1 cellular context compared by ENCODE assay signal in genomic region chr3:57972421-57973111, GRCh38.
TF ChIP-seq lines count a peak whose summit lies in the region.

No MANE protein-coding gene starts in this region.

TF ChIP-seq in A549, 52 proteins besides CTCF, POLR2A, EP300 and RAD21 (continued from another document):
- TF ChIP-seq HES2 (IDR thresholded peaks at IDR 0.05) = no peak
- TF ChIP-seq BHLHE40 (IDR thresholded peaks at IDR 0.05; ENCODE audit: low read depth, low read length) = no peak
- no peak for TF ChIP-seq HOXB13 (CRISPR knock-in tag; IDR thresholded peaks at IDR 0.05; ENCODE audit: low read depth)
- TF ChIP-seq RARB (CRISPR knock-in tag; IDR thresholded peaks at IDR 0.05) = no peak
- peak; percentile 31; the same call in 1 of the 2 replicates for TF ChIP-seq E2F6 (IDR thresholded peaks at IDR 0.05; ENCODE audit: borderline replicate concordance, low read depth)
- TF ChIP-seq, protein P1, sequence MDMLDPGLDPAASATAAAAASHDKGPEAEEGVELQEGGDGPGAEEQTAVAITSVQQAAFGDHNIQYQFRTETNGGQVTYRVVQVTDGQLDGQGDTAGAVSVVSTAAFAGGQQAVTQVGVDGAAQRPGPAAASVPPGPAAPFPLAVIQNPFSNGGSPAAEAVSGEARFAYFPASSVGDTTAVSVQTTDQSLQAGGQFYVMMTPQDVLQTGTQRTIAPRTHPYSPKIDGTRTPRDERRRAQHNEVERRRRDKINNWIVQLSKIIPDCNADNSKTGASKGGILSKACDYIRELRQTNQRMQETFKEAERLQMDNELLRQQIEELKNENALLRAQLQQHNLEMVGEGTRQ (IDR thresholded peaks at IDR 0.05) = no peak
- no peak for TF ChIP-seq RNF2 (IDR thresholded peaks at IDR 0.05; ENCODE audit: borderline replicate concordance, low read depth)
